In the genomic region with DNA sequence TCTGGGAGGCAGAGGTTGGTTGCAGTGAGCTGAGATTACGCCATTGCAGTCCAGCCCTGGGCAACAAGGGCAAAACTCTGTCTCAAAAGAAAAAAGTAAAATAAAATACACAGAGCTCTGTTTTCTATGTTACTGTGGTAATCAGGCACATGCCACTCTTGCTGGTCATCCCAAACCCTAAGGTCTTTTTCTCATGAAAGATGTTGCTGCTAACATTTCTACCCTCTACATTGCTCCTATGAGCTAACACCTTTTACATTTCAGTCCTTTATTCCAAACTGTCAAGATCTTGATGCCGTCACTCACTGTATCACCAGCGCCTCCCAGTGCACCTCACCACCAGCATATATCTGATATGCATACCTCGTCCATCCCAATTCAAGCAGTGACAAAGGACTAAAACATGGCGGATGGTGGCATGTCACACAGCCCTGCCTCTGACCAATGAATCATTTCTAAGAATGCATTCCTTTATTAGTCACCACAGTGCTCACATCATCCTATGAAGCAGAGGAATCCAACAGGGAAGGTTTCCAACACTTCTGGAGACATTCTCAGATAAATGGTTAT, we compare ENCODE assay signal across 10 cellular contexts. TPM values are rescaled to one million over a fixed set of nuclear protein-coding genes. Genes with fewer than 3 reads are reported as not detected.
DNase-seq lines count a peak whose midpoint lies in the region; ATAC-seq, FAIRE-seq and TF ChIP-seq lines count a peak whose summit lies in the region.
"Had no signal": no experiment of that assay in that cellular context is flagged by ENCODE, and none has a peak within 500 bp of the region (broad histone marks: within the 10 kb centered on the region; RNA-seq: fewer than 3 reads in every experiment).

No MANE protein-coding gene starts in this region.

- peak; percentile 38 for FAIRE-seq in H54 (lab: Jason Lieb, UNC)
- FAIRE-seq: GM12891 had no signal

- H3F3A ChIP-seq in smooth muscle cell (ENCODE audit: low read depth), result no peaks in the 10 kb centered on the region

- H2AFZ ChIP-seq in smooth muscle cell (ENCODE audit: low read depth), result no peak overlapping the region

- H3K9ac ChIP-seq in smooth muscle cell (ENCODE audit: low read depth), result peak overlapping the region; percentile 54

- H3K4me1 ChIP-seq in smooth muscle cell (ENCODE audit: low read depth), result peaks cover 6% of the 10 kb centered on the region

- peaks cover 14% of the 10 kb centered on the region for H4K20me1 ChIP-seq in smooth muscle cell (ENCODE audit: low read depth)

- H3K36me3 ChIP-seq in smooth muscle cell (ENCODE audit: low read depth), result peaks cover 5% of the 10 kb centered on the region

- no peaks in the 10 kb centered on the region for H3K27me3 ChIP-seq in smooth muscle cell (ENCODE audit: low read depth)

- H3K4me3 ChIP-seq in foreskin fibroblast (ENCODE audit: low read depth in 1 of 2, low read length in 2 of 2) (no peak overlapping the region), smooth muscle cell (no peak overlapping the region)

- WGBS in smooth muscle cell (ENCODE audit: low lambda C conversion rate), result 63% methylated on average over 5 of the region's 5 CpGs

- ATAC-seq in HG03025 (IDR thresholded peaks at IDR 0.05; ENCODE audit: low FRiP score, unreplicated experiment) (no peak), HG03442 (IDR thresholded peaks at IDR 0.05; ENCODE audit: unreplicated experiment) (no peak)

- no peak for TF ChIP-seq POLR2A in H54 (IDR thresholded peaks at IDR 0.05; ENCODE audit: low read depth, low read length)

- peak overlapping the region; percentile 17 for H3K4me2 ChIP-seq in smooth muscle cell

- H3K27ac ChIP-seq in smooth muscle cell (ENCODE audit: low read depth), result peak overlapping the region; percentile 94

- peak; percentile 88 for DNase-seq in H54 (ENCODE audit: insufficient read length, low spot score)
- peak; percentile 72 for DNase-seq in SW480 (ENCODE audit: low spot score)
- DNase-seq in foreskin fibroblast, result peak; percentile 87 to 92
- no peak for DNase-seq in smooth muscle cell (lab: John Stamatoyannopoulos, UW; ENCODE audit: unreplicated experiment)
- DNase-seq in stimulated activated CD4-positive, alpha-beta T cell treated with anti-CD3 and anti-CD28 coated beads, Interleukin-4, amount 100 ng/mL, for 1 hour, result no peak
- DNase-seq: activated CD4-positive, alpha-beta T cell treated with anti-CD3 and anti-CD28 coated beads, Interleukin-2, amount 50 U/mL, for 4 hours; NCI-H1436 treated with DMSO at 0.1 percent for 48 hours had no signal

- peaks cover 52% of the 10 kb centered on the region for H3K79me2 ChIP-seq in smooth muscle cell (ENCODE audit: low read depth)

- no peak for TF ChIP-seq CTCF in foreskin fibroblast (IDR thresholded peaks at IDR 0.05; ENCODE audit: low read depth, low read length)
- no peak for TF ChIP-seq CTCF in smooth muscle cell (IDR thresholded peaks at IDR 0.05; ENCODE audit: borderline replicate concordance, insufficient read depth, poor library complexity, severe bottlenecking)

- no peaks in the 10 kb centered on the region for H3K9me3 ChIP-seq in smooth muscle cell (replicated peaks; ENCODE audit: low read depth)

RNA-seq across cellular contexts. Expression of a gene that starts 4.3 kb away (rescaled TPM):
- 11.1 and 21.3 TPM in 2 replicates for total RNA-seq in smooth muscle cell
- polyA plus RNA-seq in smooth muscle cell, result 14.1 and 17.1 TPM in 2 replicates

RNA-seq across cellular contexts. Expression of a gene that starts 40.5 kb away (rescaled TPM):
- total RNA-seq in smooth muscle cell, result 407 and 420 TPM in 2 replicates
- polyA plus RNA-seq in smooth muscle cell, result 624 and 689 TPM in 2 replicates

Comparison
In these comparisons a context has a peak if more than half of its experiments do, and no peak if none do; other contexts are left out.
1. DNase-seq: peak in H54 (single experiment), SW480 (single experiment) and foreskin fibroblast (2 of 2); none in smooth muscle cell (single experiment) and stimulated activated CD4-positive, alpha-beta T cell treated with anti-CD3 and anti-CD28 coated beads, Interleukin-4, amount 100 ng/mL, for 1 hour (single experiment).